8 cellular contexts compared by ENCODE assay signal in genomic region chr11:95923441-95923729, GRCh38. TPM values are rescaled to one million over a fixed set of nuclear protein-coding genes. Genes with fewer than 3 reads are reported as not detected.
DNase-seq lines count a peak whose midpoint lies in the region; ATAC-seq and TF ChIP-seq lines count a peak whose summit lies in the region.

No MANE protein-coding gene starts in this region.

- DNase-seq in activated T-cell treated with anti-CD3 and anti-CD28 coated beads for 24 hours (ENCODE audit: low read depth): peak; percentile 8
- DNase-seq in activated T-cell treated with anti-CD3 and anti-CD28 coated beads, Interleukin-2, amount 50 U/mL, for 1 hour: no peak
- DNase-seq in inferior parietal cortex (ENCODE audit: extremely low spot score): peak; percentile 65
- no peak for DNase-seq in testis
- DNase-seq in stimulated activated naive CD4-positive, alpha-beta T cell treated with Interleukin-2 at 50 U/mL for 16 hours (lab: John Stamatoyannopoulos, UW): no peak

- H3K4me3 ChIP-seq in testis: peak overlapping the region; percentile 82 to 87

- H3K27ac Mint-ChIP-seq in activated T-helper 17 cell treated with anti-CD3 and anti-CD28 coated beads, Interleukin-2, amount 50 U/mL, for 72 hours: peak overlapping the region; percentile 98

- intact Hi-C loops in testis (cut with DNase I; ENCODE audit: low total_unique reads): no loop called here

- H3K27me3 ChIP-seq in testis: no peaks in the 10 kb centered on the region

- H3K4me1 Mint-ChIP-seq in activated T-helper 17 cell treated with anti-CD3 and anti-CD28 coated beads, Interleukin-2, amount 50 U/mL, for 72 hours: peaks cover 21% of the 10 kb centered on the region

- H3K4me1 ChIP-seq in testis: peaks cover 12% of the 10 kb centered on the region

- H3K4me3 Mint-ChIP-seq in activated T-helper 17 cell treated with anti-CD3 and anti-CD28 coated beads, Interleukin-2, amount 50 U/mL, for 72 hours: peak overlapping the region; percentile 96

- H3K27me3 Mint-ChIP-seq in activated T-helper 17 cell treated with anti-CD3 and anti-CD28 coated beads, Interleukin-2, amount 50 U/mL, for 72 hours: peaks cover 1% of the 10 kb centered on the region

- no peak for ATAC-seq in activated T-helper 17 cell treated with anti-CD3 and anti-CD28 coated beads, Interleukin-2, amount 50 U/mL, for 72 hours (replicated peaks)
- ATAC-seq in GM18867 (IDR thresholded peaks at IDR 0.05; ENCODE audit: unreplicated experiment) (no peak), HG03520 (IDR thresholded peaks at IDR 0.05; ENCODE audit: unreplicated experiment) (no peak)

- WGBS in testis, 2 donors: 0 to 2% methylated on average over 7 of the region's 7 CpGs

- H3K36me3 Mint-ChIP-seq in activated T-helper 17 cell treated with anti-CD3 and anti-CD28 coated beads, Interleukin-2, amount 50 U/mL, for 72 hours (ENCODE audit: low read depth): no peaks in the 10 kb centered on the region

- peak overlapping the region; percentile 95 to 97 for H3K27ac ChIP-seq in testis

- H3K9me3 Mint-ChIP-seq in activated T-helper 17 cell treated with anti-CD3 and anti-CD28 coated beads, Interleukin-2, amount 50 U/mL, for 72 hours: no peaks in the 10 kb centered on the region

- no peak for TF ChIP-seq CTCF in testis (IDR thresholded peaks at IDR 0.05)

- H3K9me3 ChIP-seq in testis: no peaks in the 10 kb centered on the region

- no peaks in the 10 kb centered on the region for H3K36me3 ChIP-seq in testis (ENCODE audit: low read depth, missing control alignments)

- no peak for TF ChIP-seq POLR2A in testis (IDR thresholded peaks at IDR 0.05)

RNA-seq across cellular contexts. Expression of gene MTMR2, which starts 0.5 kb away (rescaled TPM):
- total RNA-seq in activated T-helper 17 cell treated with anti-CD3 and anti-CD28 coated beads, Interleukin-2, amount 50 U/mL, for 72 hours: 10 to 100 TPM; 14.9 to 35.4 TPM
- total RNA-seq in testis: 10 to 100 TPM; 49.9 to 55.5 TPM
- polyA plus RNA-seq in testis (ENCODE audit: insufficient read depth, low read depth, low replicate concordance): 70.7 TPM

Comparison
In these comparisons a context has a peak if more than half of its experiments do, and no peak if none do; other contexts are left out.
1. DNase-seq: peak in activated T-cell treated with anti-CD3 and anti-CD28 coated beads for 24 hours (single experiment) and inferior parietal cortex (single experiment); none in activated T-cell treated with anti-CD3 and anti-CD28 coated beads, Interleukin-2, amount 50 U/mL, for 1 hour (single experiment), testis (single experiment) and stimulated activated naive CD4-positive, alpha-beta T cell treated with Interleukin-2 at 50 U/mL for 16 hours (single experiment).